Comparison of ENCODE assay signal across 23 cellular contexts in the genomic region with DNA sequence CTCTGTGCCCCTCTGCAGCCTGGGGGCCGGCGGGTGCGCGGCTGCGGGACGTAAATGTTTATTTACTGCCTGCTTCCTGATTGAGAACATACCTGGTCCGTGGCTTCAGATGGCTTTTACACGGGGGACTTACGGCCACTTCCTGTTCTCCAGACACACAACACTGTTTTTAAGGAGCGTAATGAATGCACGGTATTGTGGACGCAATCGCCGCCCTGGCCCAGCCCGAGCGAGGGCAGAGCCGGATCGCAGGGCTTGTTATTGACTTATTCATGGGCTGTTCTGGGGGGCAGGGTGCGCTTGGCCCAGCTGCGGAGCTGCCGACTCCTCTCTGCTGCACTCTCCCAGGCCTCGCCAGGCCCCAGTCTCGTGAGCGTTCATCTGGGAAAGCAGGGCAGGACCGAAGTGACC. TPM values are rescaled to one million over a fixed set of nuclear protein-coding genes. Genes with fewer than 3 reads are reported as not detected.
DNase-seq lines count a peak whose midpoint lies in the region; ATAC-seq and TF ChIP-seq lines count a peak whose summit lies in the region.
"Had no signal": no experiment of that assay in that cellular context is flagged by ENCODE, and none has a peak within 500 bp of the region (broad histone marks: within the 10 kb centered on the region; RNA-seq: fewer than 3 reads in every experiment).

No MANE protein-coding gene starts in this region.

- no peaks in the 10 kb centered on the region for H3K4me1 ChIP-seq in heart right ventricle
- H3K4me1 ChIP-seq: thyroid gland had no signal

- no peak overlapping the region for H3K4me3 ChIP-seq in heart right ventricle
- H3K4me3 ChIP-seq: BLaER1 treated with 17β-estradiol and CSF1 and Interleukin-3, amounts not matched to agents 10 nM and 100 nM; SJCRH30; thyroid gland had no signal

- H3K27me3 ChIP-seq in heart right ventricle (peaks cover 0 to 22% (median 4%) of the 10 kb centered on the region in 7 donors), layer of hippocampus (ENCODE audit: control insufficient read depth, insufficient read depth, low read length) (no peaks in the 10 kb centered on the region)
- H3K27me3 ChIP-seq: thyroid gland had no signal

- ATAC-seq in Right ventricle myocardium superior (ENCODE audit: poor library complexity) = no peak
- no peak for ATAC-seq in heart right ventricle
- no peak for ATAC-seq in HG03378 (IDR thresholded peaks at IDR 0.05; ENCODE audit: unreplicated experiment)
- no peak for ATAC-seq in HG03196 (IDR thresholded peaks at IDR 0.05; ENCODE audit: unreplicated experiment)
- ATAC-seq: activated CD4-positive, CD25-positive, alpha-beta regulatory T cell treated with anti-CD3 and anti-CD28 coated beads, Interleukin-2, amount 50 U/mL, for 24 hours had no signal

- DNase-seq in Right ventricle myocardium superior = peak; percentile 41
- no peak for DNase-seq in heart right ventricle
- DNase-seq in pons (ENCODE audit: low spot score) = peak; percentile 91
- no peak for DNase-seq in activated naive CD4-positive, alpha-beta T cell treated with Interleukin-2 at 50 U/mL for 16 hours
- no peak for DNase-seq in cerebellar nuclear complex (lab: John Stamatoyannopoulos, UW)
- DNase-seq: foreskin fibroblast; mammary epithelial cell; NCI-H187; NCI-H510A treated with DMSO at 0.1 percent for 48 hours; SJCRH30; stimulated activated CD4-positive, alpha-beta T cell treated with anti-CD3 and anti-CD28 coated beads, Interleukin-4, amount 100 ng/mL, for 24 hours; thyroid gland had no signal

- intact Hi-C loops in Right ventricle myocardium superior (cut with DNase I) (no loop called here), heart right ventricle (cut with DNase I) (no loop called here)

- no peak for TF ChIP-seq CTCF in heart right ventricle (IDR thresholded peaks at IDR 0.05)

- H3K27ac ChIP-seq in heart right ventricle = no peak overlapping the region
- peak overlapping the region; percentile 98 for H3K27ac ChIP-seq in layer of hippocampus (ENCODE audit: low read depth, low read length)
- H3K27ac ChIP-seq: BLaER1 treated with 17β-estradiol and CSF1 and Interleukin-3, amounts not matched to agents 10 nM and 100 nM; SJCRH30; thyroid gland had no signal

- H3K9me3 ChIP-seq in heart right ventricle = no peaks in the 10 kb centered on the region
- H3K9me3 ChIP-seq: BLaER1 treated with 17β-estradiol and CSF1 and Interleukin-3, amounts not matched to agents 10 nM and 100 nM; SJCRH30; thyroid gland had no signal

- 42 to 50% methylated on average over 25 of the region's 25 CpGs for WGBS in heart right ventricle, 2 donors

- no peaks in the 10 kb centered on the region for H3K36me3 ChIP-seq in heart right ventricle
- H3K36me3 ChIP-seq: BLaER1 treated with 17β-estradiol and CSF1 and Interleukin-3, amounts not matched to agents 10 nM and 100 nM; SJCRH30; thyroid gland had no signal

RNA-seq across cellular contexts. Expression of a gene that starts 52.8 kb away (rescaled TPM):
- total RNA-seq in Right ventricle myocardium superior (not detected), heart right ventricle (not detected)
- not detected for polyA plus RNA-seq in heart right ventricle
- total RNA-seq: A172; activated CD8-positive, alpha-beta memory T cell treated with anti-CD3 and anti-CD28 coated beads for 36 hours; activated T-helper 1 cell treated with anti-CD3 and anti-CD28 coated beads, Interleukin-12 subunit alpha, Interleukin-12 subunit beta, Interleukin-2, Interleukin-4 antibody, amounts not matched to agents 30 ng/mL and 10 ng/mL and 1 ng/mL, durations not matched to agents 14 hours and 24 hours and 36 hours; endothelial cell of umbilical vein; mammary epithelial cell; neural crest cell; SJCRH30 had no signal
- polyA plus RNA-seq: endothelial cell of umbilical vein, IgD-negative memory B cell, mammary epithelial cell had no signal

Comparison
In these comparisons a context has a peak if more than half of its experiments do, and no peak if none do; other contexts are left out.
1. DNase-seq: peak in Right ventricle myocardium superior (single experiment) and pons (single experiment); none in heart right ventricle (0 of 2), activated naive CD4-positive, alpha-beta T cell treated with Interleukin-2 at 50 U/mL for 16 hours (single experiment) and cerebellar nuclear complex (0 of 2).